17 cellular contexts compared by ENCODE assay signal in the genomic region with DNA sequence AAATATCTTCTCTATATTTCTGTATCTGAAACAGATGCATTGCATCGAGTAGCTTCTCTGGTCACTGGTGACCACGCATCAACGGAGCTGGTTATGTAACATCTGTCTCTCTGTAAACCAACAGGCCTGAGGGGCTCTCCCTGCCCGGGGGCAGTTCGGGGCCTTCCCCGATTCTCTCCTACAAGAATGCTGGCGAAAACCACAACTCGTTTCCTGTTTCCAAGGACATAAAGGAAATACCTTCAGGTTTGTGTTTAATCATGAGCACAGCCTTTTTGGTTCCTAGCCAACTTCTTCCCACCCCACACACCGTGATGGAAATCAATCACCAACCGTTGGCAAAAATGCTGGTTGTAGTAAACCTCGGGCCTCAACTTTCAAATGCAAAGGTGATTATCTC. TPM values are rescaled to one million over a fixed set of nuclear protein-coding genes. Genes with fewer than 3 reads are reported as not detected.
A peak's percentile ranks its signal among the peaks of the same experiment; 100 is the strongest.
DNase-seq lines count a peak whose midpoint lies in the region; ATAC-seq and TF ChIP-seq lines count a peak whose summit lies in the region.
"Had no signal": no experiment of that assay in that cellular context is flagged by ENCODE, and none has a peak within 500 bp of the region (broad histone marks: within the 10 kb centered on the region; RNA-seq: fewer than 3 reads in every experiment).

No MANE protein-coding gene starts in this region.

- H3K27ac ChIP-seq in PC-9 (no peak overlapping the region), testis (no peak overlapping the region)
- H3K27ac ChIP-seq: adrenal gland had no signal

- CTCF ChIA-PET in PC-9 (lab: Charles Lee): no interaction called here

- ATAC-seq in HG02610 (IDR thresholded peaks at IDR 0.05; ENCODE audit: unreplicated experiment): peak; percentile 43
- ATAC-seq: activated T-cell treated with anti-CD3 and anti-CD28 coated beads, Interleukin-2, amount 50 U/mL, for 4 hours had no signal

- DNase-seq in COLO668 (lab: John Stamatoyannopoulos, UW; ENCODE audit: unreplicated experiment) (peak; percentile 26), PC-9 (peak; percentile 65 to 92), choroid plexus epithelial cell (ENCODE audit: low read depth) (peak; percentile 56), testis (no peak), anterior cingulate cortex (lab: John Stamatoyannopoulos, UW) (no peak), GM03348 (ENCODE audit: low spot score) (no peak), DMS114 treated with DMSO at 0.1 percent for 48 hours (lab: John Stamatoyannopoulos, UW; ENCODE audit: unreplicated experiment) (no peak)
- DNase-seq: activated CD4-positive, alpha-beta T cell treated with anti-CD3 and anti-CD28 coated beads, Interleukin-2, amount 10 ng/mL, durations not matched to agents 24 days and 14 days; activated T-cell treated with anti-CD3 and anti-CD28 coated beads, Interleukin-2, amount 50 U/mL, for 4 hours; adrenal gland; immature natural killer cell; NCI-H1048; stimulated activated CD4-positive, alpha-beta T cell treated with anti-CD3 and anti-CD28 coated beads, Interleukin-1b, Interleukin-23, amount 100 ng/mL, for 48 hours; trophoblast cell had no signal

- no peaks in the 10 kb centered on the region for H3K9me2 ChIP-seq in PC-9 (ENCODE audit: insufficient read depth)

- H3K79me2 ChIP-seq in PC-9 (ENCODE audit: low read depth): no peaks in the 10 kb centered on the region

- 0 out of 2 replicates have a peak, but pooled peaks cover 4% of the 10 kb centered on the region for H3K9me3 ChIP-seq in PC-9 (ENCODE audit: insufficient read depth, low read depth)
- H3K9me3 ChIP-seq in testis: no peaks in the 10 kb centered on the region
- H3K9me3 ChIP-seq: adrenal gland had no signal

- H3K27me3 ChIP-seq in PC-9 (ENCODE audit: insufficient read depth, low read depth): no peaks in the 10 kb centered on the region
- H3K27me3 ChIP-seq in testis: no peaks in the 10 kb centered on the region
- H3K27me3 ChIP-seq: adrenal gland had no signal

- no peak overlapping the region for H2AFZ ChIP-seq in PC-9

- no TSS peak for BruUV-seq in PC-9 (replicated peaks; lab: Mats Ljungman, UMichigan)

- POLR2A ChIA-PET in PC-9 (lab: Charles Lee; ENCODE audit: unreplicated experiment): no interaction called here

- TF ChIP-seq POLR2A in testis (IDR thresholded peaks at IDR 0.05): no peak

- no peak overlapping the region for H3K4me3 ChIP-seq in PC-9
- H3K4me3 ChIP-seq in choroid plexus epithelial cell (ENCODE audit: low read depth, low read length): no peak overlapping the region
- no peak overlapping the region for H3K4me3 ChIP-seq in testis
- H3K4me3 ChIP-seq: adrenal gland had no signal

- H3K4me1 ChIP-seq in PC-9 (replicated peaks; ENCODE audit: insufficient read depth) (peaks cover 10% of the 10 kb centered on the region), testis (no peaks in the 10 kb centered on the region)
- H3K4me1 ChIP-seq: adrenal gland had no signal

- TF ChIP-seq CTCF in PC-9 (conservative IDR thresholded peaks at IDR 0.05) (no peak), choroid plexus epithelial cell (conservative IDR thresholded peaks at IDR 0.05; ENCODE audit: low read depth, low read length) (no peak), testis (IDR thresholded peaks at IDR 0.05) (no peak)

- no peaks in the 10 kb centered on the region for H3K36me3 ChIP-seq in PC-9 (ENCODE audit: low read depth)
- no peaks in the 10 kb centered on the region for H3K36me3 ChIP-seq in testis (ENCODE audit: low read depth, missing control alignments)
- H3K36me3 ChIP-seq: adrenal gland had no signal

- H4K20me1 ChIP-seq in PC-9 (ENCODE audit: insufficient read depth): no peaks in the 10 kb centered on the region

- peak overlapping the region; percentile 13; the same call in 1 of the 2 replicates for H3K4me2 ChIP-seq in PC-9

- intact Hi-C loops in PC-9 (cut with micrococcal nuclease; ENCODE audit: unreplicated experiment): loop anchor here (2.0 to 10.0 kb wide), 3 partner anchors 22 to 280 kb away; no protein-coding TSS in a partner anchor
- intact Hi-C loops in testis (cut with DNase I; ENCODE audit: low total_unique reads): no loop called here

- 62 to 68% methylated on average over 11 of the region's 11 CpGs for whole genome bisulfite sequencing in testis, 2 donors

- 0 out of 2 replicates have a peak, but pooled peaks cover 6% of the 10 kb centered on the region for H3F3A ChIP-seq in PC-9 (ENCODE audit: insufficient read depth, low read depth)

RNA-seq across cellular contexts. Expression of a gene that starts 25.1 kb away (rescaled TPM):
- total RNA-seq in PC-9 (2021) (0.38 and 0.85 TPM in 2 replicates), testis (under 1 TPM; 0.37 to 0.71 TPM)
- polyA plus RNA-seq in testis (ENCODE audit: insufficient read depth, low read depth, low replicate concordance): 0.49 TPM
- total RNA-seq: activated T-cell treated with anti-CD3 and anti-CD28 coated beads, Interleukin-2, amount 50 U/mL, for 4 hours; pulmonary artery endothelial cell; T-helper 2 cell treated with Interferon-gamma antibody and Interleukin-4, amounts not matched to agents 100 ng/mL and 5 ng/mL, for 36 hours had no signal
- polyA plus RNA-seq: immature natural killer cell had no signal

Comparison
In these comparisons a context has a peak if more than half of its experiments do, and no peak if none do; other contexts are left out.
1. DNase-seq: peak in COLO668 (single experiment), PC-9 (2 of 2) and choroid plexus epithelial cell (single experiment); none in testis (single experiment), anterior cingulate cortex (0 of 58), GM03348 (single experiment) and DMS114 treated with DMSO at 0.1 percent for 48 hours (single experiment).